In genomic region chrX:154397888-154398667, GRCh38 we compare ENCODE assay signal across 8 cellular contexts. TPM values are rescaled to one million over a fixed set of nuclear protein-coding genes. Genes with fewer than 3 reads are reported as not detected.
DNase-seq lines count a peak whose midpoint lies in the region; ATAC-seq and TF ChIP-seq lines count a peak whose summit lies in the region.

Gene RPL10, plus strand, starts transcription at chrX:154398377. Its CDS starts 143 bp downstream, at chrX:154398520.

- H3K27me3 ChIP-seq in smooth muscle cell (ENCODE audit: low read depth), result no peaks in the 10 kb centered on the region

- H3K4me2 ChIP-seq in smooth muscle cell, result peak within 1 kb of the TSS; percentile 89

- peaks cover 31 to 34% (median 32%) of the 10 kb centered on the region in 3 donors for H3K27me3 Mint-ChIP-seq in immature natural killer cell (ENCODE audit: low read depth in 3 of 3)

- H2AFZ ChIP-seq in smooth muscle cell (ENCODE audit: low read depth), result no peak within 1 kb of the TSS

- 42% methylated on average over 69 of the region's 69 CpGs for WGBS in smooth muscle cell (ENCODE audit: low lambda C conversion rate)

- peaks cover 43% of the 10 kb centered on the region for H4K20me1 ChIP-seq in smooth muscle cell (ENCODE audit: low read depth)

- DNase-seq in AG09319 (ENCODE audit: extremely low read depth, low read depth) (peak; percentile 94), NCI-H446 (lab: John Stamatoyannopoulos, UW) (peak; percentile 91 to 97), caudate nucleus (lab: John Stamatoyannopoulos, UW) (peak; percentile 25 to 97 (median 88)), immature natural killer cell (peak; percentile 91 to 95 (median 94)), smooth muscle cell (lab: John Stamatoyannopoulos, UW; ENCODE audit: unreplicated experiment) (peak; percentile 56)
- peak; percentile 66 to 80 (median 74) for DNase-seq in activated CD4-positive, CD25-positive, alpha-beta regulatory T cell (lab: John Stamatoyannopoulos, UW)

- peaks cover 15 to 24% of the 10 kb centered on the region in 2 donors for H3K4me1 Mint-ChIP-seq in immature natural killer cell

- peak within 1 kb of the TSS; percentile 96 for H3K9ac ChIP-seq in smooth muscle cell (ENCODE audit: low read depth)

- no peaks in the 10 kb centered on the region for H3K9me3 Mint-ChIP-seq in immature natural killer cell

- H3K27ac ChIP-seq in caudate nucleus (ENCODE audit: low read depth, low read length) (peak within 1 kb of the TSS; percentile 96), smooth muscle cell (ENCODE audit: low read depth) (peak within 1 kb of the TSS; percentile 98)

- peaks cover 4% of the 10 kb centered on the region for H3F3A ChIP-seq in smooth muscle cell (ENCODE audit: low read depth)

- no peaks in the 10 kb centered on the region for H3K4me1 ChIP-seq in smooth muscle cell (ENCODE audit: low read depth)

- no peaks in the 10 kb centered on the region for H3K36me3 ChIP-seq in smooth muscle cell (ENCODE audit: low read depth)

- TF ChIP-seq CTCF in AG09319 (IDR thresholded peaks at IDR 0.05; ENCODE audit: low read depth, low read length), result no peak
- no peak for TF ChIP-seq CTCF in smooth muscle cell (IDR thresholded peaks at IDR 0.05; ENCODE audit: borderline replicate concordance, insufficient read depth, poor library complexity, severe bottlenecking)

- H3K36me3 Mint-ChIP-seq in immature natural killer cell, result peaks cover 8 to 25% (median 13%) of the 10 kb centered on the region in 3 donors

- H3K4me3 Mint-ChIP-seq in immature natural killer cell, result peak within 1 kb of the TSS; percentile 95 to 99 (median 98)

- peaks cover 19% of the 10 kb centered on the region for H3K79me2 ChIP-seq in smooth muscle cell (ENCODE audit: low read depth)

- H3K9me3 ChIP-seq in smooth muscle cell (replicated peaks; ENCODE audit: low read depth), result no peaks in the 10 kb centered on the region

- ATAC-seq in GM19035 (IDR thresholded peaks at IDR 0.05; ENCODE audit: unreplicated experiment), result peak; percentile 77
- peak; percentile 68 for ATAC-seq in HG03342 (IDR thresholded peaks at IDR 0.05; ENCODE audit: unreplicated experiment)

- peak within 1 kb of the TSS; percentile 97 to 100 (median 99) for H3K27ac Mint-ChIP-seq in immature natural killer cell

- H3K4me3 ChIP-seq in smooth muscle cell, result peak within 1 kb of the TSS; percentile 75

RNA-seq across cellular contexts. Expression of gene RPL10, which starts in this region (rescaled TPM):
- 1,000 to 10,000 TPM; 2,085 to 3,021 (median 2,819) TPM for polyA plus RNA-seq in immature natural killer cell
- total RNA-seq in smooth muscle cell, result 2,811 and 3,107 TPM in 2 replicates
- polyA plus RNA-seq in smooth muscle cell, result 1,314 and 1,395 TPM in 2 replicates

Comparison
In these comparisons a context has a peak if more than half of its experiments do, and no peak if none do; other contexts are left out.
1. Peak in every context shown above with its lines: DNase-seq, ATAC-seq, H3K4me3 ChIP-seq and H3K27ac ChIP-seq.